In the genomic region with DNA sequence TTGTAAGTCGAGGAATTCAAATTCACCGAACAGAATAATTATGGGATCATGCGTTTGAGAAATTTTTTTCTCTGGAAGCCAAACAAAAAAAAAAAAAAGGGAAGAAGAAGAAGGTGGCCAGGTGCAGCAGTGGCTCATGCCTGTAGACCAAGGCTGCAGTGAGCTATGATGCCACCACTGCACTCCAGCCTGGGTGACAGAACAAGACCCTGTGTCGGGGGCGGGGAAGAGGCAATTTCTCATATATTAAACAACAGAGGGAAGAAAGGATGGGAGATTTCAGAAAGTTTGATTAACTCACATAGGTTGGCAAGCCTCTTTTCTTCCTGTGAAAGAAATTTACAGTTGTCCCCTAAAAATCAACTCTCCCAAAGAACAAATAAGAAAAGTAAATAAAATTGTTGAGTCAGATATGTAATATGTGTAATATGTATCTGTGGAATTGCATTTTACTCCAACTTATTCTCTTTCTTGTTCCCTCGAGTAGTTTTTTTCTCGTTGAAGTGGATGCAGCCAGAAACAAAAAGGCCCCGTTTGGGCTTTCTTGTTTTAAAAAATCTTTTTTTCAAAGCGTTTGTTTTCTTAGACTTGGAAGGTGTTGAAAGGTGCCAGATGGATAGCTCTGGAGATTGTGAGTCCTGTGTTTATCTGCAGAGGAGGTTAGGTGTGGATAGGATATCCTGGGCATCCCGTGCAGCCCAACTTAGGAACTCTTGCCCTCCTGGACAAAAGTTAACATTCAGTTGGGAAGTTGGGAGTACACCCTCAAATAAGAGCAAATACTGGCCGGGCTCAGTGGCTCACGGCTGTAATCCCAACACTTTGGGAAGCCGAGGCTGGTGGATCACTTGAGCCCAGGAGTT, we compare ENCODE assay signal across 1 cellular context.
TF ChIP-seq lines count a peak whose summit lies in the region.

No MANE protein-coding gene starts in this region.

TF ChIP-seq in GM23338, 12 proteins besides CTCF, POLR2A, EP300 and RAD21 (continued from another document):
- TF ChIP-seq, protein P1, sequence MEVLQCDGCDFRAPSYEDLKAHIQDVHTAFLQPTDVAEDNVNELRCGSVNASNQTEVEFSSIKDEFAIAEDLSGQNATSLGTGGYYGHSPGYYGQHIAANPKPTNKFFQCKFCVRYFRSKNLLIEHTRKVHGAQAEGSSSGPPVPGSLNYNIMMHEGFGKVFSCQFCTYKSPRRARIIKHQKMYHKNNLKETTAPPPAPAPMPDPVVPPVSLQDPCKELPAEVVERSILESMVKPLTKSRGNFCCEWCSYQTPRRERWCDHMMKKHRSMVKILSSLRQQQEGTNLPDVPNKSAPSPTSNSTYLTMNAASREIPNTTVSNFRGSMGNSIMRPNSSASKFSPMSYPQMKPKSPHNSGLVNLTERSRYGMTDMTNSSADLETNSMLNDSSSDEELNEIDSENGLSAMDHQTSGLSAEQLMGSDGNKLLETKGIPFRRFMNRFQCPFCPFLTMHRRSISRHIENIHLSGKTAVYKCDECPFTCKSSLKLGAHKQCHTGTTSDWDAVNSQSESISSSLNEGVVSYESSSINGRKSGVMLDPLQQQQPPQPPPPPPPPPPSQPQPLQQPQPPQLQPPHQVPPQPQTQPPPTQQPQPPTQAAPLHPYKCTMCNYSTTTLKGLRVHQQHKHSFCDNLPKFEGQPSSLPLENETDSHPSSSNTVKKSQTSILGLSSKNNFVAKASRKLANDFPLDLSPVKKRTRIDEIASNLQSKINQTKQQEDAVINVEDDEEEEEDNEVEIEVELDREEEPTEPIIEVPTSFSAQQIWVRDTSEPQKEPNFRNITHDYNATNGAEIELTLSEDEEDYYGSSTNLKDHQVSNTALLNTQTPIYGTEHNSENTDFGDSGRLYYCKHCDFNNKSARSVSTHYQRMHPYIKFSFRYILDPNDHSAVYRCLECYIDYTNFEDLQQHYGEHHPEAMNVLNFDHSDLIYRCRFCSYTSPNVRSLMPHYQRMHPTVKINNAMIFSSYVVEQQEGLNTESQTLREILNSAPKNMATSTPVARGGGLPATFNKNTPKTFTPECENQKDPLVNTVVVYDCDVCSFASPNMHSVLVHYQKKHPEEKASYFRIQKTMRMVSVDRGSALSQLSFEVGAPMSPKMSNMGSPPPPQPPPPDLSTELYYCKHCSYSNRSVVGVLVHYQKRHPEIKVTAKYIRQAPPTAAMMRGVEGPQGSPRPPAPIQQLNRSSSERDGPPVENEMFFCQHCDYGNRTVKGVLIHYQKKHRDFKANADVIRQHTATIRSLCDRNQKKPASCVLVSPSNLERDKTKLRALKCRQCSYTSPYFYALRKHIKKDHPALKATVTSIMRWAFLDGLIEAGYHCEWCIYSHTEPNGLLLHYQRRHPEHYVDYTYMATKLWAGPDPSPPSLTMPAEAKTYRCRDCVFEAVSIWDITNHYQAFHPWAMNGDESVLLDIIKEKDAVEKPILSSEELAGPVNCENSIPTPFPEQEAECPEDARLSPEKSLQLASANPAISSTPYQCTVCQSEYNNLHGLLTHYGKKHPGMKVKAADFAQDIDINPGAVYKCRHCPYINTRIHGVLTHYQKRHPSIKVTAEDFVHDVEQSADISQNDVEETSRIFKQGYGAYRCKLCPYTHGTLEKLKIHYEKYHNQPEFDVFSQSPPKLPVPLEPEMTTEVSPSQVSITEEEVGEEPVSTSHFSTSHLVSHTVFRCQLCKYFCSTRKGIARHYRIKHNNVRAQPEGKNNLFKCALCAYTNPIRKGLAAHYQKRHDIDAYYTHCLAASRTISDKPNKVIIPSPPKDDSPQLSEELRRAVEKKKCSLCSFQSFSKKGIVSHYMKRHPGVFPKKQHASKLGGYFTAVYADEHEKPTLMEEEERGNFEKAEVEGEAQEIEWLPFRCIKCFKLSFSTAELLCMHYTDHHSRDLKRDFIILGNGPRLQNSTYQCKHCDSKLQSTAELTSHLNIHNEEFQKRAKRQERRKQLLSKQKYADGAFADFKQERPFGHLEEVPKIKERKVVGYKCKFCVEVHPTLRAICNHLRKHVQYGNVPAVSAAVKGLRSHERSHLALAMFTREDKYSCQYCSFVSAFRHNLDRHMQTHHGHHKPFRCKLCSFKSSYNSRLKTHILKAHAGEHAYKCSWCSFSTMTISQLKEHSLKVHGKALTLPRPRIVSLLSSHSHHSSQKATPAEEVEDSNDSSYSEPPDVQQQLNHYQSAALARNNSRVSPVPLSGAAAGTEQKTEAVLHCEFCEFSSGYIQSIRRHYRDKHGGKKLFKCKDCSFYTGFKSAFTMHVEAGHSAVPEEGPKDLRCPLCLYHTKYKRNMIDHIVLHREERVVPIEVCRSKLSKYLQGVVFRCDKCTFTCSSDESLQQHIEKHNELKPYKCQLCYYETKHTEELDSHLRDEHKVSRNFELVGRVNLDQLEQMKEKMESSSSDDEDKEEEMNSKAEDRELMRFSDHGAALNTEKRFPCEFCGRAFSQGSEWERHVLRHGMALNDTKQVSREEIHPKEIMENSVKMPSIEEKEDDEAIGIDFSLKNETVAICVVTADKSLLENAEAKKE (CRISPR knock-in tag; IDR thresholded peaks at IDR 0.05) = no peak
- TF ChIP-seq EZH2phosphoT487 (IDR thresholded peaks at IDR 0.05; ENCODE audit: unreplicated experiment) (no peak), CREB1 (CRISPR knock-in tag; IDR thresholded peaks at IDR 0.05; ENCODE audit: low read depth) (no peak), ZNF331 (CRISPR knock-in tag; IDR thresholded peaks at IDR 0.05; ENCODE audit: low read depth) (no peak), ZNF114 (CRISPR knock-in tag; IDR thresholded peaks at IDR 0.05) (no peak), EZH2 (IDR thresholded peaks at IDR 0.05; ENCODE audit: low read depth, unreplicated experiment) (no peak), STAT1 (IDR thresholded peaks at IDR 0.05; ENCODE audit: unreplicated experiment) (no peak)
- TF ChIP-seq, protein P2, sequence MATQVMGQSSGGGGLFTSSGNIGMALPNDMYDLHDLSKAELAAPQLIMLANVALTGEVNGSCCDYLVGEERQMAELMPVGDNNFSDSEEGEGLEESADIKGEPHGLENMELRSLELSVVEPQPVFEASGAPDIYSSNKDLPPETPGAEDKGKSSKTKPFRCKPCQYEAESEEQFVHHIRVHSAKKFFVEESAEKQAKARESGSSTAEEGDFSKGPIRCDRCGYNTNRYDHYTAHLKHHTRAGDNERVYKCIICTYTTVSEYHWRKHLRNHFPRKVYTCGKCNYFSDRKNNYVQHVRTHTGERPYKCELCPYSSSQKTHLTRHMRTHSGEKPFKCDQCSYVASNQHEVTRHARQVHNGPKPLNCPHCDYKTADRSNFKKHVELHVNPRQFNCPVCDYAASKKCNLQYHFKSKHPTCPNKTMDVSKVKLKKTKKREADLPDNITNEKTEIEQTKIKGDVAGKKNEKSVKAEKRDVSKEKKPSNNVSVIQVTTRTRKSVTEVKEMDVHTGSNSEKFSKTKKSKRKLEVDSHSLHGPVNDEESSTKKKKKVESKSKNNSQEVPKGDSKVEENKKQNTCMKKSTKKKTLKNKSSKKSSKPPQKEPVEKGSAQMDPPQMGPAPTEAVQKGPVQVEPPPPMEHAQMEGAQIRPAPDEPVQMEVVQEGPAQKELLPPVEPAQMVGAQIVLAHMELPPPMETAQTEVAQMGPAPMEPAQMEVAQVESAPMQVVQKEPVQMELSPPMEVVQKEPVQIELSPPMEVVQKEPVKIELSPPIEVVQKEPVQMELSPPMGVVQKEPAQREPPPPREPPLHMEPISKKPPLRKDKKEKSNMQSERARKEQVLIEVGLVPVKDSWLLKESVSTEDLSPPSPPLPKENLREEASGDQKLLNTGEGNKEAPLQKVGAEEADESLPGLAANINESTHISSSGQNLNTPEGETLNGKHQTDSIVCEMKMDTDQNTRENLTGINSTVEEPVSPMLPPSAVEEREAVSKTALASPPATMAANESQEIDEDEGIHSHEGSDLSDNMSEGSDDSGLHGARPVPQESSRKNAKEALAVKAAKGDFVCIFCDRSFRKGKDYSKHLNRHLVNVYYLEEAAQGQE (IDR thresholded peaks at IDR 0.05; ENCODE audit: unreplicated experiment) = no peak
- TF ChIP-seq, protein P3, sequence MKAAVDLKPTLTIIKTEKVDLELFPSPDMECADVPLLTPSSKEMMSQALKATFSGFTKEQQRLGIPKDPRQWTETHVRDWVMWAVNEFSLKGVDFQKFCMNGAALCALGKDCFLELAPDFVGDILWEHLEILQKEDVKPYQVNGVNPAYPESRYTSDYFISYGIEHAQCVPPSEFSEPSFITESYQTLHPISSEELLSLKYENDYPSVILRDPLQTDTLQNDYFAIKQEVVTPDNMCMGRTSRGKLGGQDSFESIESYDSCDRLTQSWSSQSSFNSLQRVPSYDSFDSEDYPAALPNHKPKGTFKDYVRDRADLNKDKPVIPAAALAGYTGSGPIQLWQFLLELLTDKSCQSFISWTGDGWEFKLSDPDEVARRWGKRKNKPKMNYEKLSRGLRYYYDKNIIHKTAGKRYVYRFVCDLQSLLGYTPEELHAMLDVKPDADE (IDR thresholded peaks at IDR 0.05) = no peak
